Comparison of ENCODE assay signal across 25 cellular contexts in the genomic region with DNA sequence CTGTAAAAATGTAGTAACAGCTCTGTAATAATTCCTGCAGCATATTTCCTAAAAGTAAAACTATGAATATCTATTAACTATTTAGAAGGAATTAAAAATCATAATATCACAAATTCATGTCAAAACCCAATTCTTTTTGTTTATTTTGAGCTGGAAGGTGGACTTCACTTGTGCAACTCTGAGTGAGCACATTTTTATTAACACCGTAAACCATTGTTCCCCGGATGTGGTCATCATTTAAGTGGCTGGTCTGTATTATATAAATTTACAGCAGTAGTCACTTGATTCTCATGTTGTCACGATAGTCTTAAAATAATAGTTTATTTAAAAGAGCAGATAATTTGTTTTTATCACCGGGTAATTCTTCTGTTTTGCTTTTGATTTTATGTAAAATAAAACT. TPM values are rescaled to one million over a fixed set of nuclear protein-coding genes. Genes with fewer than 3 reads are reported as not detected.
DNase-seq lines count a peak whose midpoint lies in the region; ATAC-seq, FAIRE-seq and TF ChIP-seq lines count a peak whose summit lies in the region.
"Had no signal": no experiment of that assay in that cellular context is flagged by ENCODE, and none has a peak within 500 bp of the region (broad histone marks: within the 10 kb centered on the region; RNA-seq: fewer than 3 reads in every experiment).

No MANE protein-coding gene starts in this region.

- TF ChIP-seq CTCF in PC-3 (conservative IDR thresholded peaks at IDR 0.05; ENCODE audit: low read depth, low read length) (no peak), fibroblast of pulmonary artery (IDR thresholded peaks at IDR 0.05; ENCODE audit: low read length, missing control alignments) (no peak), osteocyte (IDR thresholded peaks at IDR 0.05) (no peak), lower leg skin (IDR thresholded peaks at IDR 0.05) (no peak), pancreas (IDR thresholded peaks at IDR 0.05) (no peak)

- H3K9me2 ChIP-seq in GM23248 (ENCODE audit: insufficient read depth) = no peaks in the 10 kb centered on the region
- H3K9me2 ChIP-seq in PC-3 (replicated peaks; ENCODE audit: low read length) = no peaks in the 10 kb centered on the region

- H3K9me3 ChIP-seq in GM23248 (ENCODE audit: low read depth) (no peaks in the 10 kb centered on the region), PC-3 (ENCODE audit: low read length) (no peaks in the 10 kb centered on the region), pancreas (no peaks in the 10 kb centered on the region)
- H3K9me3 ChIP-seq: A549, BE2C had no signal

- H3K4me3 ChIP-seq in GM23248 (no peak overlapping the region), PC-3 (ENCODE audit: low read length) (no peak overlapping the region), fibroblast of pulmonary artery (replicated peaks; ENCODE audit: low read depth, low read length) (no peak overlapping the region), lower leg skin (ENCODE audit: low read depth, poor library complexity, severe bottlenecking) (no peak overlapping the region), pancreas (no peak overlapping the region)
- H3K4me3 ChIP-seq: A549, GM12878, GM23338 had no signal

- H3K27ac Mint-ChIP-seq in osteocyte (ENCODE audit: unreplicated experiment) = peak overlapping the region; percentile 63
- H3K27ac Mint-ChIP-seq: GM23338 had no signal

- no peaks in the 10 kb centered on the region for H3K9me3 Mint-ChIP-seq in osteocyte (ENCODE audit: unreplicated experiment)
- H3K9me3 Mint-ChIP-seq: GM23338 had no signal

- H3K79me2 ChIP-seq in GM23248 (ENCODE audit: insufficient read depth) = peaks cover 32% of the 10 kb centered on the region; the same call in 1 of the 2 replicates
- no peaks in the 10 kb centered on the region for H3K79me2 ChIP-seq in PC-3 (ENCODE audit: low read length)

- H3F3A ChIP-seq in GM23248 (ENCODE audit: insufficient read depth) = peaks cover 34% of the 10 kb centered on the region
- peaks cover 7% of the 10 kb centered on the region for H3F3A ChIP-seq in PC-3 (ENCODE audit: low read length, unreplicated experiment)

- H3K36me3 ChIP-seq in GM23248 (ENCODE audit: low read depth) (peaks cover 15% of the 10 kb centered on the region; the same call in 1 of the 2 replicates), PC-3 (ENCODE audit: low read depth, low read length) (peaks cover 22% of the 10 kb centered on the region; the same call in 1 of the 2 replicates), pancreas (peaks cover 0 to 8% (median 6%) of the 10 kb centered on the region in 3 donors)
- H3K36me3 ChIP-seq: BE2C had no signal

- H3K4me3 Mint-ChIP-seq in osteocyte (ENCODE audit: unreplicated experiment) = no peak overlapping the region
- H3K4me3 Mint-ChIP-seq: GM23338 had no signal

- H3K27me3 ChIP-seq in GM23248 (replicated peaks; ENCODE audit: insufficient read depth) = no peaks in the 10 kb centered on the region
- no peaks in the 10 kb centered on the region for H3K27me3 ChIP-seq in PC-3 (ENCODE audit: low read length)
- no peaks in the 10 kb centered on the region for H3K27me3 ChIP-seq in pancreas
- H3K27me3 ChIP-seq: BE2C had no signal

- TF ChIP-seq POLR2A in lower leg skin (IDR thresholded peaks at IDR 0.05) = no peak

- peaks cover 74% of the 10 kb centered on the region for H3K4me1 Mint-ChIP-seq in osteocyte (ENCODE audit: unreplicated experiment)

- peaks cover 44% of the 10 kb centered on the region for H3K4me1 ChIP-seq in GM23248 (ENCODE audit: insufficient read depth)
- peaks cover 42% of the 10 kb centered on the region for H3K4me1 ChIP-seq in PC-3 (ENCODE audit: insufficient read depth, low read length)
- peaks cover 0 to 4% (median 0%) of the 10 kb centered on the region in 3 donors for H3K4me1 ChIP-seq in pancreas

- ATAC-seq in PC-3 = peak; percentile 8; the same call in 1 of the 2 replicates
- no peak for ATAC-seq in GM19328 (IDR thresholded peaks at IDR 0.05; ENCODE audit: unreplicated experiment)
- no peak for ATAC-seq in pancreas
- ATAC-seq in GM21423 (IDR thresholded peaks at IDR 0.05; ENCODE audit: unreplicated experiment) = no peak
- ATAC-seq: A549, GM12878, GM23338 had no signal

- H3K27me3 Mint-ChIP-seq in osteocyte (ENCODE audit: unreplicated experiment) = no peaks in the 10 kb centered on the region

- in situ Hi-C loops in GM23248 (cut with MboI) = no loop called here

- intact Hi-C loops in PC-3 (cut with micrococcal nuclease) (loop anchor here (1.0 to 10.0 kb wide), 2 partner anchors 16 to 309 kb away; no protein-coding TSS in a partner anchor), lower leg skin (cut with DNase I; ENCODE audit: low total_unique reads) (no loop called here), pancreas (cut with DNase I) (no loop called here)

- POLR2A ChIA-PET in PC-3 (lab: Charles Lee; ENCODE audit: unreplicated experiment) = interaction anchor here (0.5 to 0.7 kb wide), 3 partner anchors 11 to 1525 kb away, joined by 3 to 7 read pairs (median 3); a partner anchor contains a TSS

- peak overlapping the region; percentile 19; the same call in 1 of the 2 replicates for H3K27ac ChIP-seq in GM23248
- peak overlapping the region; percentile 54 for H3K27ac ChIP-seq in PC-3 (ENCODE audit: low read length)
- no peak overlapping the region for H3K27ac ChIP-seq in pancreas
- H3K27ac ChIP-seq: A549 had no signal

- WGBS in GM23248 (ENCODE audit: low coverage in 1 of 2, low lambda C conversion rate in 2 of 2, missing lambda C conversion rate in 2 of 2), 2 experiments = 38 to 39% methylated on average over 4 of the region's 4 CpGs
- 76 to 84% methylated on average over 4 of the region's 4 CpGs for WGBS in lower leg skin, 2 donors
- 83 to 95% methylated on average over 4 of the region's 4 CpGs for WGBS in pancreas, 2 donors

- CTCF ChIA-PET in PC-3 (lab: Charles Lee) = no interaction called here

- H3K4me2 ChIP-seq in GM23248 (ENCODE audit: unreplicated experiment) = no peak overlapping the region
- H3K4me2 ChIP-seq in PC-3 (ENCODE audit: low read length) = 0 out of 2 replicates have a peak overlapping the region, but pooled peaks have one; percentile 33
- H3K4me2 ChIP-seq: A549, GM23338 had no signal

- BruUV-seq in PC-3 (replicated peaks; lab: Mats Ljungman, UMichigan) = no TSS peak

- H2AFZ ChIP-seq in GM23248 (no peak overlapping the region), PC-3 (ENCODE audit: low read length) (no peak overlapping the region)
- H2AFZ ChIP-seq: GM23338 had no signal

- FAIRE-seq in pancreas (lab: Jason Lieb, UNC) = no peak
- FAIRE-seq: A549, D721Med had no signal

- no peak overlapping the region for H3K9ac ChIP-seq in GM23248
- H3K9ac ChIP-seq in PC-3 (ENCODE audit: low read length) = peak overlapping the region; percentile 26

- H3K36me3 Mint-ChIP-seq in osteocyte (ENCODE audit: unreplicated experiment) = peaks cover 36% of the 10 kb centered on the region

- DNase-seq in GM23248 (peak; percentile 60), PC-3 (peak; percentile 60), fibroblast of pulmonary artery (ENCODE audit: low read depth) (peak; percentile 54), osteocyte (ENCODE audit: extremely low spot score, unreplicated experiment) (no peak), lower leg skin (ENCODE audit: low spot score in 2 of 2) (no peak), pancreas (no peak)
- DNase-seq: BE2C, DMS53, EL, HCEC 1CT, Karpas-422, NCI-H1436, NCI-H187 treated with DMSO at 0.1 percent for 48 hours, NCI-H2107, NCI-H446 treated with DMSO at 0.1 percent for 48 hours, NCI-H526 treated with DMSO at 0.1 percent for 48 hours, OCI-M1, RPMI8226, SHP77 had no signal

- H4K20me1 ChIP-seq in GM23248 (ENCODE audit: insufficient read depth) = no peaks in the 10 kb centered on the region
- H4K20me1 ChIP-seq in PC-3 (ENCODE audit: low read length) = no peaks in the 10 kb centered on the region

RNA-seq across cellular contexts. Expression of a gene that starts 43.0 kb away (rescaled TPM):
- total RNA-seq in GM23248 (2014; rRNA removed; shearing (Covaris generic)) = under 0.01 and 0.22 TPM in 2 replicates
- polyA plus RNA-seq in GM23248 (2016; fragmentation: Nextera tagmentation; extraction: Ambion mirVana) = 0.23 and 0.61 TPM in 2 replicates
- 1.2 TPM in 1 of 2 replicates, not detected in the other for total RNA-seq in PC-3 (2014; rRNA removed)
- 0.55 and 0.75 TPM in 2 replicates for total RNA-seq in osteocyte
- not detected for total RNA-seq in lower leg skin
- total RNA-seq in pancreas = under 1 TPM in 4 of 6 donors, not detected in 2; 0.25 to 0.35 (median 0.27) TPM
- under 1 TPM in 1 of 2 donors, not detected in 1; 0.09 TPM for polyA plus RNA-seq in pancreas
- total RNA-seq: GM23338 had no signal

RNA-seq across cellular contexts. Expression of a gene that starts 44.1 kb away (rescaled TPM):
- total RNA-seq in GM23248 (2014; rRNA removed; shearing (Covaris generic)) = 68.6 and 80.7 TPM in 2 replicates
- polyA plus RNA-seq in GM23248 (2016; fragmentation: Nextera tagmentation; extraction: Ambion mirVana) (61.8 and 63.0 TPM in 2 replicates), pancreas (10 to 100 TPM; 30.8 to 36.0 TPM)
- total RNA-seq in PC-3 (2014; rRNA removed) (68.4 and 80.9 TPM in 2 replicates), osteocyte (75.5 and 86.7 TPM in 2 replicates), lower leg skin (10 to 100 TPM; 27.8 to 58.7 (median 34.5) TPM), pancreas (10 to 100 TPM; 24.5 to 44.4 (median 28.5) TPM)

Comparison
In these comparisons a context has a peak if more than half of its experiments do, and no peak if none do; other contexts are left out.
1. DNase-seq: peak in GM23248 (single experiment), PC-3 (single experiment) and fibroblast of pulmonary artery (single experiment); none in osteocyte (single experiment), lower leg skin (0 of 2) and pancreas (0 of 6).
2. H3K27ac ChIP-seq: peak in GM23248 (single experiment) and PC-3 (single experiment); none in pancreas (0 of 4).